In the genomic region with DNA sequence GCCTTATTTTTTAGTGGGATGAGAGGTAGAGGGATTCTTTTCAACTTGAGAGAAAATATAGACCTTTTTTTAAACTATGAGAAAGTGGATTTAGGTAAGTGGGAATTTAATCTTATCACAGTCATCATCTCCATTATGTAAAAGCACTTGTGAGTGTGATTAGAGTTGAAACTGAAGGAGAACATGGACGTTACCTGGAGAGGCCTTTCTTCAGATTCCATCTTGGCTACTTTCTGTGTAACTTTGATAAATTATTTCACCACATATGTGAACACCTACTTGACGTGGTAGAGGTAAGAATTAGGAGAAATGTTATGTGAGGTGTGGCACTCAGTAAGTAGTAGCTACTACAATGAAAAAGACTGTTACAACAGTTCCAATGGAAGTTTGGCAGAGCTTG, we compare ENCODE assay signal across 17 cellular contexts.
DNase-seq lines count a peak whose midpoint lies in the region; ATAC-seq, FAIRE-seq and TF ChIP-seq lines count a peak whose summit lies in the region.
"Had no signal": no experiment of that assay in that cellular context is flagged by ENCODE, and none has a peak within 500 bp of the region (broad histone marks: within the 10 kb centered on the region; RNA-seq: fewer than 3 reads in every experiment).

No MANE protein-coding gene starts in this region.

- ATAC-seq in natural killer cell (no peak), K562 (no peak)
- ATAC-seq in natural killer cell treated with Interleukin-12 subunit alpha and Interleukin-12 subunit beta and Interleukin-15 and Interleukin-18, amount 100 ng/mL, for 72 hours, result no peak
- ATAC-seq: CD8-positive, alpha-beta T cell; GM12878 had no signal

- no peak overlapping the region for H3K27ac ChIP-seq in K562 (ENCODE audit: extremely low read depth, low read depth, low read length)
- H3K27ac ChIP-seq: BLaER1 treated with 17β-estradiol and CSF1 and Interleukin-3, amounts not matched to agents 10 nM and 100 nM had no signal

- H3K4me3 ChIP-seq in K562, result no peak overlapping the region
- H3K4me3 ChIP-seq: BLaER1 treated with 17β-estradiol and CSF1 and Interleukin-3, amounts not matched to agents 10 nM and 100 nM; GM12878 had no signal

- BruUV-seq in K562 (replicated peaks; lab: Mats Ljungman, UMichigan), result no TSS peak

- H4K20me1 ChIP-seq in K562 (replicated peaks; ENCODE audit: control insufficient read depth, insufficient read depth, low read length), result no peaks in the 10 kb centered on the region

- TF ChIP-seq POLR2A in K562 (conservative IDR thresholded peaks at IDR 0.05), result no peak

- H3K79me2 ChIP-seq in K562 (ENCODE audit: control insufficient read depth, insufficient read depth, low read length), result peaks cover 8% of the 10 kb centered on the region; the same call in 1 of the 3 replicates

- H3K36me3 Mint-ChIP-seq in natural killer cell (peaks cover 18% of the 10 kb centered on the region), nephron progenitor cell (ENCODE audit: low read depth) (peaks cover 60% of the 10 kb centered on the region)
- H3K36me3 Mint-ChIP-seq in natural killer cell treated with Interleukin-12 subunit alpha and Interleukin-12 subunit beta and Interleukin-15 and Interleukin-18, amount 100 ng/mL, for 72 hours, result peaks cover 19% of the 10 kb centered on the region

- no peaks in the 10 kb centered on the region for H3K4me1 ChIP-seq in K562 (replicated peaks in 1 of 2; ENCODE audit: control insufficient read depth in 2 of 2, insufficient read depth in 2 of 2, low read length in 2 of 2)

- no peaks in the 10 kb centered on the region for H3K9me1 ChIP-seq in K562 (ENCODE audit: control insufficient read depth, insufficient read depth, low read length)

- H3K27me3 ChIP-seq in K562 (ENCODE audit: control insufficient read depth in 2 of 2, insufficient read depth in 2 of 2, low read length in 2 of 2), result no peaks in the 10 kb centered on the region
- H3K27me3 ChIP-seq: BLaER1 treated with 17β-estradiol and CSF1 and Interleukin-3, amounts not matched to agents 10 nM and 100 nM had no signal

- H3K4me3 Mint-ChIP-seq in natural killer cell (no peak overlapping the region), nephron progenitor cell (no peak overlapping the region)
- H3K4me3 Mint-ChIP-seq in natural killer cell treated with Interleukin-12 subunit alpha and Interleukin-12 subunit beta and Interleukin-15 and Interleukin-18, amount 100 ng/mL, for 72 hours, result no peak overlapping the region
- H3K4me3 Mint-ChIP-seq: B cell; CD8-positive, alpha-beta T cell; H9 had no signal

- no peak for DNase-seq in natural killer cell
- no peak for DNase-seq in natural killer cell treated with Interleukin-12 subunit alpha and Interleukin-12 subunit beta and Interleukin-15 and Interleukin-18, amount 100 ng/mL, for 72 hours (ENCODE audit: low spot score)
- no peak for DNase-seq in K562 (ENCODE audit: extremely low read depth in 1 of 4, low spot score in 3 of 4)
- DNase-seq in nephron progenitor cell, result no peak
- DNase-seq in activated naive CD4-positive, alpha-beta T cell treated with anti-CD3 and anti-CD28 coated beads, Interleukin-2, amount 50 U/mL, for 16 hours, result no peak
- DNase-seq in HTR-8/SVneo (ENCODE audit: insufficient read length, low spot score), result no peak
- no peak for DNase-seq in RCC 7860 (ENCODE audit: low spot score)
- DNase-seq: CD8-positive, alpha-beta T cell; DMS 273 treated with DMSO at 0.1 percent for 48 hours; DMS53; DND-41; EL; H9 had no signal

- H3K27ac Mint-ChIP-seq in natural killer cell (peak overlapping the region; percentile 7 to 52), nephron progenitor cell (peak overlapping the region; percentile 10)
- H3K27ac Mint-ChIP-seq in natural killer cell treated with Interleukin-12 subunit alpha and Interleukin-12 subunit beta and Interleukin-15 and Interleukin-18, amount 100 ng/mL, for 72 hours, result no peak overlapping the region
- H3K27ac Mint-ChIP-seq: B cell; CD8-positive, alpha-beta T cell; H9 had no signal

- no peak overlapping the region for H3K9ac ChIP-seq in K562 (ENCODE audit: insufficient read depth in 1 of 2, low read depth in 2 of 2, low read length in 2 of 2)
- H3K9ac ChIP-seq: BLaER1 treated with 17β-estradiol and CSF1 and Interleukin-3, amounts not matched to agents 10 nM and 100 nM had no signal

- no peak overlapping the region for H2AFZ ChIP-seq in K562 (ENCODE audit: low read depth, low read length)

- peaks cover 36 to 58% of the 10 kb centered on the region in 2 donors for H3K4me1 Mint-ChIP-seq in natural killer cell
- peaks cover 44 to 54% of the 10 kb centered on the region in 2 donors for H3K4me1 Mint-ChIP-seq in natural killer cell treated with Interleukin-12 subunit alpha and Interleukin-12 subunit beta and Interleukin-15 and Interleukin-18, amount 100 ng/mL, for 72 hours (ENCODE audit: low read depth in 2 of 2)
- peaks cover 7% of the 10 kb centered on the region for H3K4me1 Mint-ChIP-seq in nephron progenitor cell
- H3K4me1 Mint-ChIP-seq: B cell had no signal

- TF ChIP-seq RAD21 in K562 (CRISPR knock-in tag; conservative IDR thresholded peaks at IDR 0.05 in 1 of 2, IDR thresholded peaks at IDR 0.05 in 1 of 2), result no peak

- TF ChIP-seq CTCF in natural killer cell (IDR thresholded peaks at IDR 0.05), result no peak
- TF ChIP-seq CTCF in K562 (IDR thresholded peaks at IDR 0.05 in 2 of 3, conservative IDR thresholded peaks at IDR 0.05 in 1 of 3; ENCODE audit: insufficient read depth in 2 of 3, low read depth in 1 of 3, low read length in 3 of 3), result no peak
- no peak for TF ChIP-seq CTCF in nephron progenitor cell (IDR thresholded peaks at IDR 0.05)

- WGBS in K562 (ENCODE audit: insufficient coverage, low coverage, missing lambda C conversion rate), result 56% methylated on average over 2 of the region's 2 CpGs

- in situ Hi-C loops in K562 (cut with MboI), result no loop called here

- TF ChIP-seq EP300 in K562 (IDR thresholded peaks at IDR 0.05; ENCODE audit: low read length), result no peak

- peaks cover 16% of the 10 kb centered on the region; the same call in 2 of the 3 replicates for H3K36me3 ChIP-seq in K562 (ENCODE audit: control insufficient read depth, insufficient read depth, low read length)

- intact Hi-C loops in natural killer cell (cut with micrococcal nuclease), result no loop called here
- intact Hi-C loops in K562 (cut with micrococcal nuclease), result no loop called here

- H3K9me3 ChIP-seq in K562 (replicated peaks; ENCODE audit: control insufficient read depth, insufficient read depth, low read depth, low read length), result no peaks in the 10 kb centered on the region
- H3K9me3 ChIP-seq: BLaER1 treated with 17β-estradiol and CSF1 and Interleukin-3, amounts not matched to agents 10 nM and 100 nM had no signal

- H3K9me3 Mint-ChIP-seq in natural killer cell (no peaks in the 10 kb centered on the region), nephron progenitor cell (no peaks in the 10 kb centered on the region)
- no peaks in the 10 kb centered on the region for H3K9me3 Mint-ChIP-seq in natural killer cell treated with Interleukin-12 subunit alpha and Interleukin-12 subunit beta and Interleukin-15 and Interleukin-18, amount 100 ng/mL, for 72 hours
- H3K9me3 Mint-ChIP-seq: CD8-positive, alpha-beta T cell; H9 had no signal

- CTCF ChIA-PET in K562 (lab: Yijun Ruan, JAX; ENCODE audit: low intra/inter-chr PET ratio), result no interaction called here

- POLR2A ChIA-PET in K562 (lab: Yijun Ruan, JAX), result no interaction called here

- no peak overlapping the region for H3K4me2 ChIP-seq in K562 (ENCODE audit: insufficient read depth, low read length)
- H3K4me2 ChIP-seq: BLaER1 treated with 17β-estradiol and CSF1 and Interleukin-3, amounts not matched to agents 10 nM and 100 nM had no signal

- H3K27me3 Mint-ChIP-seq in natural killer cell (ENCODE audit: low read depth in 2 of 2) (no peaks in the 10 kb centered on the region), nephron progenitor cell (ENCODE audit: low read depth, poor library complexity) (no peaks in the 10 kb centered on the region)
- no peaks in the 10 kb centered on the region for H3K27me3 Mint-ChIP-seq in natural killer cell treated with Interleukin-12 subunit alpha and Interleukin-12 subunit beta and Interleukin-15 and Interleukin-18, amount 100 ng/mL, for 72 hours
- H3K27me3 Mint-ChIP-seq: B cell had no signal

- FAIRE-seq in K562 (lab: Jason Lieb, UNC), result no peak
- FAIRE-seq in HTR-8/SVneo (lab: Jason Lieb, UNC), result no peak
- FAIRE-seq in RCC 7860 (lab: Jason Lieb, UNC), result no peak
- FAIRE-seq: GM12878, H1 had no signal

TF ChIP-seq in K562, 482 proteins besides CTCF, POLR2A, EP300 and RAD21:
- TF ChIP-seq RBM22 (IDR thresholded peaks at IDR 0.05; ENCODE audit: low read depth, low read length, poor library complexity, severe bottlenecking) (peak; percentile 28), CBX3 (IDR thresholded peaks at IDR 0.05; ENCODE audit: borderline replicate concordance in 1 of 2, low read length in 2 of 2) (no peak)

Comparison
In these comparisons a context has a peak if more than half of its experiments do, and no peak if none do; other contexts are left out.
1. H3K27ac Mint-ChIP-seq: peak in natural killer cell (2 of 2) and nephron progenitor cell (single experiment); none in natural killer cell treated with Interleukin-12 subunit alpha and Interleukin-12 subunit beta and Interleukin-15 and Interleukin-18, amount 100 ng/mL, for 72 hours (0 of 2).